12 cellular contexts compared by ENCODE assay signal in the genomic region with DNA sequence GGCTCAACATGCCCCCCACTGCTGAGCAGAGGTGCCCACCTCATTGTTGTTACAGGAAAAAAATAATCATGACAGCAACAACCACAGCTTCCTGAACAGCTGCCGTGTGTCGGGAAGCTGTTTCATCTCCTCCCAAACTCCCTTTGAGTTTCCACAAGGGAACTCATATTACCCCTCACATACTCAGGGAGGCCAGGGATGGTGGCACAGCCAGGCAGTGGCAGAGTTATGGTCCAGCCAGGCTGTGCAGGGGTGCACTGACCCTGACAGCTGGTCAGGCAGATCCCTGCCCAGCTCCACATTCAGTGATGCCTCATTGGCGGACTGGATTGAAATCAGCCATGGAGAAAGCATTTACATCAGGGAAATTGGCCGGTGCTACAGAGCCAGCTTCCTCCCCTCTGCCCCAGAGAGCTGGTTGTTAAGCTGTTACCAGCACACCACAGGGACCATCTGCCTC. TPM values are rescaled to one million over a fixed set of nuclear protein-coding genes. Genes with fewer than 3 reads are reported as not detected.
DNase-seq lines count a peak whose midpoint lies in the region; ATAC-seq lines count a peak whose summit lies in the region.
"Had no signal": no experiment of that assay in that cellular context is flagged by ENCODE, and none has a peak within 500 bp of the region (broad histone marks: within the 10 kb centered on the region; RNA-seq: fewer than 3 reads in every experiment).

No MANE protein-coding gene starts in this region.

- CTCF ChIA-PET in activated CD4-positive, alpha-beta T cell treated with anti-CD3 and anti-CD28 coated beads, Interleukin-2, amount 10 ng/mL, durations not matched to agents 7 days and 5 days (lab: Charles Lee), result interaction anchor here (0.7 to 2.3 kb wide), 8 partner anchors 8 to 112 kb away, joined by 3 to 16 read pairs (median 4); no protein-coding TSS in a partner anchor

- peaks cover 50% of the 10 kb centered on the region for H3K4me1 Mint-ChIP-seq in activated CD4-positive, alpha-beta T cell treated with anti-CD3 and anti-CD28 coated beads, Interleukin-2, amount 10 ng/mL, durations not matched to agents 7 days and 5 days

- H3K27ac ChIP-seq in SJCRH30, result peak overlapping the region; percentile 69
- H3K27ac ChIP-seq in skin epidermis, result peak overlapping the region in 14 of 21 experiments; percentile 1 to 90 (median 66)
- H3K27ac ChIP-seq: SJSA1 had no signal

- peaks cover 30% of the 10 kb centered on the region for H3K4me1 ChIP-seq in SJCRH30
- H3K4me1 ChIP-seq: SJSA1 had no signal

- H3K9me3 Mint-ChIP-seq in activated CD4-positive, alpha-beta T cell treated with anti-CD3 and anti-CD28 coated beads, Interleukin-2, amount 10 ng/mL, durations not matched to agents 7 days and 5 days, result no peaks in the 10 kb centered on the region
- H3K9me3 Mint-ChIP-seq: GM23338 had no signal

- H3K36me3 ChIP-seq in SJCRH30, result no peaks in the 10 kb centered on the region
- H3K36me3 ChIP-seq: esophagus squamous epithelium had no signal

- H3K36me3 Mint-ChIP-seq in activated CD4-positive, alpha-beta T cell treated with anti-CD3 and anti-CD28 coated beads, Interleukin-2, amount 10 ng/mL, durations not matched to agents 7 days and 5 days (ENCODE audit: low read depth), result peaks cover 4% of the 10 kb centered on the region

- H3K4me3 ChIP-seq in SJCRH30 (no peak overlapping the region), skin epidermis (no peak overlapping the region)
- H3K4me3 ChIP-seq: esophagus squamous epithelium, GM23338, SJSA1 had no signal

- no peaks in the 10 kb centered on the region for H3K27me3 ChIP-seq in SJCRH30
- H3K27me3 ChIP-seq: SJSA1 had no signal

- ATAC-seq in GM19455 (IDR thresholded peaks at IDR 0.05; ENCODE audit: unreplicated experiment) (no peak), GM19324 (IDR thresholded peaks at IDR 0.05; ENCODE audit: low FRiP score, unreplicated experiment) (no peak)

- no peaks in the 10 kb centered on the region for H3K9me3 ChIP-seq in SJCRH30 (replicated peaks)
- H3K9me3 ChIP-seq: esophagus squamous epithelium, SJSA1 had no signal

- DNase-seq in activated CD4-positive, alpha-beta T cell treated with anti-CD3 and anti-CD28 coated beads, Interleukin-2, amount 10 ng/mL, durations not matched to agents 7 days and 5 days, result no peak
- no peak for DNase-seq in activated CD4-positive, alpha-beta T cell treated with anti-CD3 and anti-CD28 coated beads for 1 hour
- DNase-seq in SJCRH30, result peak; percentile 88 to 94
- DNase-seq in effector CD4-positive, alpha-beta T cell, result peak; percentile 1
- DNase-seq in amniotic stem cell (lab: John Stamatoyannopoulos, UW), result no peak
- DNase-seq: esophagus squamous epithelium, NCI-H226 had no signal

- H3K27ac Mint-ChIP-seq in activated CD4-positive, alpha-beta T cell treated with anti-CD3 and anti-CD28 coated beads, Interleukin-2, amount 10 ng/mL, durations not matched to agents 7 days and 5 days, result peak overlapping the region; percentile 88
- H3K27ac Mint-ChIP-seq: GM23338 had no signal

- H3K4me3 Mint-ChIP-seq in activated CD4-positive, alpha-beta T cell treated with anti-CD3 and anti-CD28 coated beads, Interleukin-2, amount 10 ng/mL, durations not matched to agents 7 days and 5 days, result no peak overlapping the region
- H3K4me3 Mint-ChIP-seq: GM23338 had no signal

- peaks cover 8% of the 10 kb centered on the region for H3K27me3 Mint-ChIP-seq in activated CD4-positive, alpha-beta T cell treated with anti-CD3 and anti-CD28 coated beads, Interleukin-2, amount 10 ng/mL, durations not matched to agents 7 days and 5 days

- POLR2A ChIA-PET in activated CD4-positive, alpha-beta T cell treated with anti-CD3 and anti-CD28 coated beads, Interleukin-2, amount 10 ng/mL, durations not matched to agents 7 days and 5 days (lab: Charles Lee), result interaction anchor here (1.2 kb wide), 1 partner anchor 24 kb away, joined by 7 read pairs; no protein-coding TSS in a partner anchor

RNA-seq across cellular contexts. Expression of gene SARDH, which starts 37.3 kb away (rescaled TPM):
- 1 to 10 TPM; 1.9 TPM for total RNA-seq in activated CD4-positive, alpha-beta T cell treated with anti-CD3 and anti-CD28 coated beads, Interleukin-2, amount 10 ng/mL, durations not matched to agents 7 days and 5 days
- total RNA-seq in SJCRH30 (2014; rRNA removed; shearing (Covaris generic)), result 15.7 and 18.5 TPM in 2 replicates

Comparison
In these comparisons a context has a peak if more than half of its experiments do, and no peak if none do; other contexts are left out.
1. DNase-seq: peak in SJCRH30 (2 of 2) and effector CD4-positive, alpha-beta T cell (single experiment); none in activated CD4-positive, alpha-beta T cell treated with anti-CD3 and anti-CD28 coated beads, Interleukin-2, amount 10 ng/mL, durations not matched to agents 7 days and 5 days (single experiment), activated CD4-positive, alpha-beta T cell treated with anti-CD3 and anti-CD28 coated beads for 1 hour (single experiment) and amniotic stem cell (single experiment).